Comparison of ENCODE assay signal across 8 cellular contexts in the genomic region with DNA sequence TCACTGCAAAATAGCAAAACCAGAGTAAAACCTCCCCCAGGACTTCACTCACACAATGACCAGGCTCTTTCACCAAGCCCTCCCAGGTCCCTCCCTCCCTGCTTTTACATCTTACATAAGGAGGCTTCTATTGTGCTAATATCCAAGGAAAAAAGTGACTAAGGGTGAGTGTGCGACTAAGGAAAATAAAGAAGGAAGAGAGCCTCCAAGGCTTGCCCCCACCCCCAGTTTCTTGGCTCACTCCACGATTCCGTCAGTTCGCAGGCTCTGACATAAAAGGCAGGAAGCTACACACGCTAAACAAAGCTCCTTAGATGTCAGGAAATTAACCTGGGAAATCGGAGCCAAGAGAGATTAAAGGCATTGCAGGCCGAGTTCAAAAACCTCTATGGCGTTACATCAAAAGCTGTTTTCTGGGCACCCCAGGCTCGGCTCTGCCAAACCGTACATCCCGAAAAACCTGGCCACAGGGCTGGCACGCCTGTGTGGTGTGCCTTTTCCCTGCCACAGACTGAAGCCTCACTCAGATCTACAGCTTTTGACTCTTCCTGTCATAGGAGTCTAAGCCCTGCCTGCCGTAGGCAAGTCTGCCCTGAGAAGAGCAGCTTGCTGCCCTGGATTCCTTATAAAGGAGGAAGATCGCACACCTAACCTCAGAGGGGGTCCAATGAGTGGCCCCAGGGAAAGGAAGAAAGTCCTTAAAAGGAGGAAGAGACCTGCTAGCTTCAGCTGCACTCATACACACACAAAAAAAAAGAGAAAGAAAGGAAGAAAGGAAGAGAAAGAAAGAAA.
DNase-seq lines count a peak whose midpoint lies in the region; ATAC-seq and TF ChIP-seq lines count a peak whose summit lies in the region.

No MANE protein-coding gene starts in this region.

- WGBS in hepatocyte (ENCODE audit: low lambda C conversion rate, missing lambda C conversion rate) = 30% methylated on average over 14 of the region's 14 CpGs

- H3K36me3 Mint-ChIP-seq in WTC11 = no peaks in the 10 kb centered on the region

- no peaks in the 10 kb centered on the region for H3K9me2 ChIP-seq in hepatocyte (replicated peaks; ENCODE audit: insufficient read depth)

- peaks cover 41% of the 10 kb centered on the region for H3K4me1 ChIP-seq in hepatocyte (ENCODE audit: insufficient read depth)

- POLR2A ChIA-PET in WTC11 (lab: Charles Lee) = interaction anchor here (1.0 to 1.9 kb wide), 2 partner anchors 128 to 130 kb away, joined by 3 to 10 read pairs; no protein-coding TSS in a partner anchor

- H3K4me3 ChIP-seq in hepatocyte (no peak overlapping the region), retinal pigment epithelial cell (ENCODE audit: low read length) (peak overlapping the region; percentile 14)

- no peaks in the 10 kb centered on the region for H4K20me1 ChIP-seq in hepatocyte (ENCODE audit: insufficient read depth, poor library complexity, severe bottlenecking)

- peaks cover 40% of the 10 kb centered on the region for H3K4me1 Mint-ChIP-seq in WTC11

- DNase-seq in cardiac septum (ENCODE audit: low spot score) = peak; percentile 82
- DNase-seq in Right ventricle myocardium superior = no peak
- peak; percentile 38 for DNase-seq in WTC11 (ENCODE audit: low spot score)
- peak; percentile 67 for DNase-seq in hepatocyte (ENCODE audit: low spot score)
- DNase-seq in retinal pigment epithelial cell (ENCODE audit: low read depth) = peak; percentile 92
- no peak for DNase-seq in NCI-H524 (lab: John Stamatoyannopoulos, UW)

- H3K4me2 ChIP-seq in hepatocyte = peak overlapping the region; percentile 60

- CTCF ChIA-PET in WTC11 (lab: Charles Lee) = interaction anchor here (0.7 to 1.8 kb wide), 3 partner anchors 129 to 516 kb away, joined by 4 to 6 read pairs (median 5); no protein-coding TSS in a partner anchor

- no peak for ATAC-seq in Right ventricle myocardium superior (ENCODE audit: poor library complexity)
- peak; percentile 84 for ATAC-seq in WTC11
- no peak for ATAC-seq in GM19467 (IDR thresholded peaks at IDR 0.05; ENCODE audit: unreplicated experiment)
- ATAC-seq in GM18520 (IDR thresholded peaks at IDR 0.05; ENCODE audit: unreplicated experiment) = no peak

- H3K9me3 ChIP-seq in hepatocyte (ENCODE audit: low read depth) = no peaks in the 10 kb centered on the region

- H3K79me2 ChIP-seq in hepatocyte = no peaks in the 10 kb centered on the region

- H3K36me3 ChIP-seq in hepatocyte (replicated peaks; ENCODE audit: insufficient read depth, low read depth) = no peaks in the 10 kb centered on the region

- intact Hi-C loops in cardiac septum (cut with DNase I) = loop anchor here (2.0 to 5.0 kb wide), 4 partner anchors 66 to 130 kb away; a partner anchor contains a TSS
- intact Hi-C loops in Right ventricle myocardium superior (cut with DNase I) = no loop called here

- peak overlapping the region; percentile 81 for H3K27ac ChIP-seq in hepatocyte

- TF ChIP-seq CTCF in WTC11 (IDR thresholded peaks at IDR 0.05) (no peak), hepatocyte (IDR thresholded peaks at IDR 0.05; ENCODE audit: poor library complexity) (no peak), retinal pigment epithelial cell (conservative IDR thresholded peaks at IDR 0.05; ENCODE audit: low read depth, low read length) (no peak)

- peak overlapping the region; percentile 67 for H3K4me3 Mint-ChIP-seq in WTC11

- H3K27me3 Mint-ChIP-seq in WTC11 (ENCODE audit: low read depth) = peaks cover 80% of the 10 kb centered on the region

- H3K27me3 ChIP-seq in hepatocyte = no peaks in the 10 kb centered on the region

- H3K27ac Mint-ChIP-seq in WTC11 = no peak overlapping the region

- no peaks in the 10 kb centered on the region for H3K9me3 Mint-ChIP-seq in WTC11

- peak overlapping the region; percentile 58 for H2AFZ ChIP-seq in hepatocyte

TF ChIP-seq in WTC11, 78 proteins besides CTCF, POLR2A, EP300 and RAD21:
- TF ChIP-seq, protein P1, sequence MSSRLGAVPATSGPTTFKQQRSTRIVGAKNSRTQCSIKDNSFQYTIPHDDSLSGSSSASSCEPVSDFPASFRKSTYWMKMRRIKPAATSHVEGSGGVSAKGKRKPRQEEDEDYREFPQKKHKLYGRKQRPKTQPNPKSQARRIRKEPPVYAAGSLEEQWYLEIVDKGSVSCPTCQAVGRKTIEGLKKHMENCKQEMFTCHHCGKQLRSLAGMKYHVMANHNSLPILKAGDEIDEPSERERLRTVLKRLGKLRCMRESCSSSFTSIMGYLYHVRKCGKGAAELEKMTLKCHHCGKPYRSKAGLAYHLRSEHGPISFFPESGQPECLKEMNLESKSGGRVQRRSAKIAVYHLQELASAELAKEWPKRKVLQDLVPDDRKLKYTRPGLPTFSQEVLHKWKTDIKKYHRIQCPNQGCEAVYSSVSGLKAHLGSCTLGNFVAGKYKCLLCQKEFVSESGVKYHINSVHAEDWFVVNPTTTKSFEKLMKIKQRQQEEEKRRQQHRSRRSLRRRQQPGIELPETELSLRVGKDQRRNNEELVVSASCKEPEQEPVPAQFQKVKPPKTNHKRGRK (CRISPR knock-in tag; IDR thresholded peaks at IDR 0.05; ENCODE audit: borderline replicate concordance) = peak; percentile 95
- TF ChIP-seq, protein P2, sequence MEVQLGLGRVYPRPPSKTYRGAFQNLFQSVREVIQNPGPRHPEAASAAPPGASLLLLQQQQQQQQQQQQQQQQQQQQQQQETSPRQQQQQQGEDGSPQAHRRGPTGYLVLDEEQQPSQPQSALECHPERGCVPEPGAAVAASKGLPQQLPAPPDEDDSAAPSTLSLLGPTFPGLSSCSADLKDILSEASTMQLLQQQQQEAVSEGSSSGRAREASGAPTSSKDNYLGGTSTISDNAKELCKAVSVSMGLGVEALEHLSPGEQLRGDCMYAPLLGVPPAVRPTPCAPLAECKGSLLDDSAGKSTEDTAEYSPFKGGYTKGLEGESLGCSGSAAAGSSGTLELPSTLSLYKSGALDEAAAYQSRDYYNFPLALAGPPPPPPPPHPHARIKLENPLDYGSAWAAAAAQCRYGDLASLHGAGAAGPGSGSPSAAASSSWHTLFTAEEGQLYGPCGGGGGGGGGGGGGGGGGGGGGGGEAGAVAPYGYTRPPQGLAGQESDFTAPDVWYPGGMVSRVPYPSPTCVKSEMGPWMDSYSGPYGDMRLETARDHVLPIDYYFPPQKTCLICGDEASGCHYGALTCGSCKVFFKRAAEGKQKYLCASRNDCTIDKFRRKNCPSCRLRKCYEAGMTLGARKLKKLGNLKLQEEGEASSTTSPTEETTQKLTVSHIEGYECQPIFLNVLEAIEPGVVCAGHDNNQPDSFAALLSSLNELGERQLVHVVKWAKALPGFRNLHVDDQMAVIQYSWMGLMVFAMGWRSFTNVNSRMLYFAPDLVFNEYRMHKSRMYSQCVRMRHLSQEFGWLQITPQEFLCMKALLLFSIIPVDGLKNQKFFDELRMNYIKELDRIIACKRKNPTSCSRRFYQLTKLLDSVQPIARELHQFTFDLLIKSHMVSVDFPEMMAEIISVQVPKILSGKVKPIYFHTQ (CRISPR knock-in tag; IDR thresholded peaks at IDR 0.05) = no peak

Comparison
In these comparisons a context has a peak if more than half of its experiments do, and no peak if none do; other contexts are left out.
1. DNase-seq: peak in cardiac septum (single experiment), WTC11 (single experiment), hepatocyte (single experiment) and retinal pigment epithelial cell (single experiment); none in Right ventricle myocardium superior (single experiment) and NCI-H524 (0 of 2).